22 cellular contexts compared by ENCODE assay signal in genomic region chr10:47278152-47278473, GRCh38. TPM values are rescaled to one million over a fixed set of nuclear protein-coding genes. Genes with fewer than 3 reads are reported as not detected.
"Had no signal": no experiment of that assay in that cellular context is flagged by ENCODE, and none has a peak within 500 bp of the region (broad histone marks: within the 10 kb centered on the region; RNA-seq: fewer than 3 reads in every experiment).

No MANE protein-coding gene starts in this region.

- H3K27ac Mint-ChIP-seq: activated naive CD4-positive, alpha-beta T cell treated with anti-CD3 and anti-CD28 coated beads for 36 hours; progenitor cell of endocrine pancreas had no signal

- H3K27ac ChIP-seq: adrenal gland, breast epithelium, gastrocnemius medialis, left lung, skin epidermis, suprapubic skin, vagina had no signal

- H3K27me3 Mint-ChIP-seq: activated T-cell treated with anti-CD3 and anti-CD28 coated beads, Interleukin-2, amount 50 U/mL, for 24 hours; stimulated activated naive CD8-positive, alpha-beta T cell treated with anti-CD3 and anti-CD28 coated beads, Interleukin-15, amount 100 ng/mL, for 72 hours had no signal

- H3K4me3 ChIP-seq: adrenal gland, breast epithelium, gastrocnemius medialis, left lung, skin epidermis, suprapubic skin, vagina had no signal

- H3K9me3 ChIP-seq: adrenal gland, gastrocnemius medialis, suprapubic skin, vagina had no signal

- ATAC-seq: gastrocnemius medialis, left lung had no signal

- H3K4me3 Mint-ChIP-seq: activated naive CD4-positive, alpha-beta T cell treated with anti-CD3 and anti-CD28 coated beads for 36 hours; activated T-cell treated with anti-CD3 and anti-CD28 coated beads, Interleukin-2, amount 50 U/mL, for 24 hours had no signal

- H3K27me3 ChIP-seq: adrenal gland, breast epithelium, gastrocnemius medialis, left lung, suprapubic skin, vagina had no signal

- H3K4me1 ChIP-seq: adrenal gland, breast epithelium, gastrocnemius medialis, left lung, suprapubic skin, vagina had no signal

- DNase-seq: effector CD4-positive, alpha-beta T cell; gastrocnemius medialis; head of caudate nucleus; kidney; left lung; midbrain; stimulated activated CD4-positive, alpha-beta T cell treated with anti-CD3 and anti-CD28 coated beads, Interleukin-2, amount 100 ng/mL, for 48 hours; T1000; trophoblast cell had no signal

- H3K36me3 ChIP-seq: adrenal gland, breast epithelium, gastrocnemius medialis, left lung, suprapubic skin, vagina had no signal

RNA-seq across cellular contexts. Expression of gene GDF10, which starts 21.9 kb away (rescaled TPM):
- total RNA-seq: esophagus mucosa, progenitor cell of endocrine pancreas had no signal

RNA-seq across cellular contexts. Expression of gene GDF2, which starts 44.1 kb away (rescaled TPM):
- total RNA-seq: activated naive CD4-positive, alpha-beta T cell treated with anti-CD3 and anti-CD28 coated beads for 36 hours; adrenal gland; astrocyte; breast epithelium; esophagus mucosa; gastrocnemius medialis; kidney; left lung; lung microvascular endothelial cell; omental fat pad; progenitor cell of endocrine pancreas; suprapubic skin; vagina had no signal
